In the genomic region with DNA sequence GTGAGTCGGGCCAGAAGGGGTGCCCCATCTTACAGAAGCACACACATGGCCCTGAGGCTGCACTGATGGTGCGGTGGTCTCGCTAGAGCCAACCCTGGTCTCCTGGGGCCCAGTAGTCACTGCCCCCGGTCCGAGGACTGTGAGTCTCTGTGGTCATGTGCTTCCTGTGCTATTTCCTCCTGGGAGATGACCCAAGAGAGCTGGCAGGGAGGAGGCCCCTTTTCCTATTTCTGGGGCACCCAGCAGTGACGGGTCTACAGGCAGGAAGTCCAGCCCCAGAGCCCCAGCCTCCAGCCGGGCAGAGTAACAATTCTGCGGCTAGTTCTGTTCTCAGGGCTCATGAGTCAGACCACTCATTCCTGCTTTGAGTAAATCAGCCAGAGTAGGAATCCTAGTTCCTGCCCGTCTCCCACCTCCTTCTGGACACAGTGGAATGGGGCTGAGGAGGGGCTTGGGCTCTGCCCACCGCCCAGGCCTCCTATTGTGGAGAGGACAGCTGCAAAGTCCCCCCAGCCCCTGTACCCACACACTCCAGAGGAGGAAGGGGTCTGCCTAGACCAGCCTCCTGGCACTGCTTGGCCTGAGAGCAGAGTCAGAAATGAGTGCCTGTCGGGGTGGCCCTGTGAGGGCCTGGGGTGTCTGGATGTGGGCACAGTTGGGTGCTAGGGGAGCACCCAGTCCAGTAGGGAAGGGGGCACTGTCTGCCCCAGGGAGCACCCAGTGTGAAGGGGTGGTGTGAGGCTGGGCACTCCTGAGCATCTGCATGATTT, we compare ENCODE assay signal across 9 cellular contexts.
DNase-seq lines count a peak whose midpoint lies in the region; ATAC-seq, FAIRE-seq and TF ChIP-seq lines count a peak whose summit lies in the region.
"Had no signal": no experiment of that assay in that cellular context is flagged by ENCODE, and none has a peak within 500 bp of the region (broad histone marks: within the 10 kb centered on the region; RNA-seq: fewer than 3 reads in every experiment).

No MANE protein-coding gene starts in this region.

- peaks cover 97% of the 10 kb centered on the region for H3K79me2 ChIP-seq in GM12878 (ENCODE audit: control insufficient read depth, insufficient read depth, low read length)

- peak; percentile 62 to 91; a peak in 3 of 4 replicates for TF ChIP-seq EP300 in GM12878 (IDR thresholded peaks at IDR 0.05; ENCODE audit: borderline replicate concordance in 1 of 2, control insufficient read depth in 1 of 2, low read depth in 2 of 2, low read length in 2 of 2)

- no peaks in the 10 kb centered on the region for H3K27me3 ChIP-seq in GM12878 (replicated peaks in 1 of 2; ENCODE audit: control insufficient read depth in 2 of 2, insufficient read depth in 2 of 2, low read length in 1 of 2)

- peak overlapping the region; percentile 49 for H3K9ac ChIP-seq in GM12878 (ENCODE audit: control insufficient read depth, insufficient read depth, low read length)
- no peak overlapping the region for H3K9ac ChIP-seq in kidney (ENCODE audit: low read length in 2 of 2)

- H3K27ac ChIP-seq in GM12878 (ENCODE audit: control insufficient read depth, insufficient read depth) = peak overlapping the region; percentile 91
- H3K27ac ChIP-seq in kidney (ENCODE audit: low read depth in 2 of 2, low read length in 2 of 2) = peak overlapping the region; percentile 87 to 89

- H3K27me3 Mint-ChIP-seq in stimulated activated naive CD8-positive, alpha-beta T cell treated with anti-CD3 and anti-CD28 coated beads, Interleukin-15, amount 100 ng/mL, for 72 hours = no peaks in the 10 kb centered on the region

- peak; percentile 84 for ATAC-seq in GM21825 (IDR thresholded peaks at IDR 0.05; ENCODE audit: unreplicated experiment)
- ATAC-seq in GM12878 = peak; percentile 89
- ATAC-seq in stimulated activated naive CD8-positive, alpha-beta T cell treated with anti-CD3 and anti-CD28 coated beads, Interleukin-15, amount 100 ng/mL, for 72 hours = peak; percentile 74

- no peak for TF ChIP-seq POLR2A in GM12878 (IDR thresholded peaks at IDR 0.05; ENCODE audit: low read depth, low read length)

- CTCF ChIA-PET in GM12878 (lab: Yijun Ruan, JAX) = interaction anchor here (0.9 to 5.6 kb wide), 8 partner anchors 9 to 64 kb away, joined by 3 to 42 read pairs (median 4); no protein-coding TSS in a partner anchor

- H3K4me3 ChIP-seq in GM12875 (ENCODE audit: low read depth, low read length) (peak overlapping the region; percentile 6), GM12878 (peak overlapping the region; percentile 19; the same call in 1 of the 2 replicates), kidney (ENCODE audit: low read length in 2 of 2) (no peak overlapping the region)

- SMC1A ChIA-PET in GM12878 (lab: Charles Lee; ENCODE audit: uncharacterized antibody, unreplicated experiment) = interaction anchor here (1.5 to 12.1 kb wide), 3 partner anchors 17 to 20 kb away, joined by 8 to 114 read pairs (median 15); no protein-coding TSS in a partner anchor

- no TSS peak for BruUV-seq in GM12878 (replicated peaks; lab: Mats Ljungman, UMichigan)

- WGBS in GM12878 (ENCODE audit: insufficient coverage, insufficient replicate concordance, low lambda C conversion rate, missing lambda C conversion rate) = 2% methylated on average over 11 of the region's 11 CpGs

- DNase-seq in LHCN-M2 (ENCODE audit: low read depth) (peak; percentile 95), GM12878 (ENCODE audit: low read depth, low spot score) (peak; percentile 81), kidney (peak; percentile 88), COR-L47 (lab: John Stamatoyannopoulos, UW) (no peak), activated gamma-delta T cell treated with Interleukin-2 at 50 U/mL for 16 hours (no peak)
- no peak for DNase-seq in stimulated activated naive CD8-positive, alpha-beta T cell treated with anti-CD3 and anti-CD28 coated beads, Interleukin-15, amount 100 ng/mL, for 72 hours

- in situ Hi-C loops in GM12878 (cut with MboI) = no loop called here

- H2AFZ ChIP-seq in GM12878 (ENCODE audit: control insufficient read depth, low read depth, low read length) = no peak overlapping the region; the same call in 1 of the 2 replicates

- no peak for TF ChIP-seq RAD21 in GM12878 (IDR thresholded peaks at IDR 0.05; ENCODE audit: insufficient read depth, low read depth, low read length)

- intact Hi-C loops in GM12878 (cut with micrococcal nuclease; ENCODE audit: unreplicated experiment) (loop anchor here (1.0 kb wide), 2 partner anchors 17 to 20 kb away; no protein-coding TSS in a partner anchor), kidney (cut with DNase I) (no loop called here)

- FAIRE-seq in GM12878 (lab: Jason Lieb, UNC) (peak; percentile 88), kidney (lab: Jason Lieb, UNC) (no peak)
- FAIRE-seq: TTC549 had no signal

- peaks cover 65% of the 10 kb centered on the region for H3K4me1 ChIP-seq in GM12878 (ENCODE audit: control insufficient read depth, insufficient read depth, low read length)
- peaks cover 34 to 36% of the 10 kb centered on the region in 2 donors for H3K4me1 ChIP-seq in kidney (ENCODE audit: control insufficient read depth in 1 of 2, insufficient read depth in 1 of 2, low read depth in 1 of 2, low read length in 2 of 2)

- POLR2A ChIA-PET in GM12878 (lab: Charles Lee) = interaction anchor here (1.0 to 1.4 kb wide), 3 partner anchors 16 to 19 kb away, joined by 3 to 6 read pairs (median 3); no protein-coding TSS in a partner anchor

- peaks cover 55% of the 10 kb centered on the region for H3K4me1 Mint-ChIP-seq in stimulated activated naive CD8-positive, alpha-beta T cell treated with anti-CD3 and anti-CD28 coated beads, Interleukin-15, amount 100 ng/mL, for 72 hours

- no peaks in the 10 kb centered on the region for H3K9me3 Mint-ChIP-seq in stimulated activated naive CD8-positive, alpha-beta T cell treated with anti-CD3 and anti-CD28 coated beads, Interleukin-15, amount 100 ng/mL, for 72 hours

- peaks cover 6% of the 10 kb centered on the region; the same call in 1 of the 2 replicates for H4K20me1 ChIP-seq in GM12878 (ENCODE audit: control insufficient read depth, insufficient read depth)

- H3K9me3 ChIP-seq in GM12878 (replicated peaks; ENCODE audit: control insufficient read depth, insufficient read depth, low read length) = no peaks in the 10 kb centered on the region
- no peaks in the 10 kb centered on the region for H3K9me3 ChIP-seq in kidney (ENCODE audit: control insufficient read depth in 1 of 2, low read length in 2 of 2)

- no peak overlapping the region for H3K4me3 Mint-ChIP-seq in stimulated activated naive CD8-positive, alpha-beta T cell treated with anti-CD3 and anti-CD28 coated beads, Interleukin-15, amount 100 ng/mL, for 72 hours

- TF ChIP-seq CTCF in GM12875 (IDR thresholded peaks at IDR 0.05; ENCODE audit: borderline replicate concordance, insufficient read depth, low read depth, low read length) = no peak
- no peak for TF ChIP-seq CTCF in GM12878 (IDR thresholded peaks at IDR 0.05 in 2 of 3, conservative IDR thresholded peaks at IDR 0.05 in 1 of 3; ENCODE audit: control insufficient read depth in 2 of 3, extremely low read depth in 1 of 3, insufficient read depth in 1 of 3, low read depth in 3 of 3, low read length in 3 of 3)
- TF ChIP-seq CTCF in kidney (IDR thresholded peaks at IDR 0.05; ENCODE audit: borderline replicate concordance, extremely low read depth, insufficient read depth) = no peak

- RAD21 ChIA-PET in GM12878 (lab: Charles Lee; ENCODE audit: unreplicated experiment) = interaction anchor here (1.4 to 4.5 kb wide), 5 partner anchors 19 to 78 kb away, joined by 5 to 48 read pairs (median 8); no protein-coding TSS in a partner anchor

- H3K4me2 ChIP-seq in GM12878 (ENCODE audit: control insufficient read depth, insufficient read depth) = peak overlapping the region; percentile 70

- H3K36me3 ChIP-seq in GM12878 (ENCODE audit: control insufficient read depth in 2 of 2, insufficient read depth in 2 of 2, low read length in 1 of 2) = peaks cover 6 to 32% of the 10 kb centered on the region in 2 experiments
- peaks cover 0 to 9% of the 10 kb centered on the region in 2 donors for H3K36me3 ChIP-seq in kidney (ENCODE audit: control insufficient read depth in 1 of 2, insufficient read depth in 2 of 2, low read length in 2 of 2)

- peak overlapping the region in 1 of 2 donors; percentile 24 for H3K27ac Mint-ChIP-seq in stimulated activated naive CD8-positive, alpha-beta T cell treated with anti-CD3 and anti-CD28 coated beads, Interleukin-15, amount 100 ng/mL, for 72 hours

TF ChIP-seq in GM12878, 131 proteins besides CTCF, POLR2A, EP300 and RAD21 (continues in another document):
- no peak for TF ChIP-seq NR2C2 (IDR thresholded peaks at IDR 0.05; ENCODE audit: borderline replicate concordance, control insufficient read depth, insufficient read length, low read depth)
- no peak for TF ChIP-seq ATF3 (IDR thresholded peaks at IDR 0.05; ENCODE audit: borderline replicate concordance, extremely low read depth, low read depth, low read length)
- TF ChIP-seq ESRRA (IDR thresholded peaks at IDR 0.05; ENCODE audit: low read length) = no peak
- no peak for TF ChIP-seq BMI1 (IDR thresholded peaks at IDR 0.05; ENCODE audit: borderline replicate concordance)
- TF ChIP-seq CBX3 (IDR thresholded peaks at IDR 0.05; ENCODE audit: borderline replicate concordance, low read depth) = no peak
- TF ChIP-seq IRF4 (IDR thresholded peaks at IDR 0.05; ENCODE audit: low read depth, low read length) = peak; percentile 97

Comparison
In these comparisons a context has a peak if more than half of its experiments do, and no peak if none do; other contexts are left out.
1. H3K4me3 ChIP-seq: peak in GM12875 (single experiment) and GM12878 (single experiment); none in kidney (0 of 2).
2. DNase-seq: peak in LHCN-M2 (single experiment), GM12878 (single experiment) and kidney (single experiment); none in stimulated activated naive CD8-positive, alpha-beta T cell treated with anti-CD3 and anti-CD28 coated beads, Interleukin-15, amount 100 ng/mL, for 72 hours (0 of 2), COR-L47 (single experiment) and activated gamma-delta T cell treated with Interleukin-2 at 50 U/mL for 16 hours (single experiment).
3. Peak in every context shown above with its lines, with median percentiles within 50 percentile points of each other: ATAC-seq.